1 cellular context compared by ENCODE assay signal in genomic region chr19:13103585-13103923, GRCh38.
TF ChIP-seq lines count a peak whose summit lies in the region.

No MANE protein-coding gene starts in this region.

TF ChIP-seq in SK-N-SH, 30 proteins besides CTCF, POLR2A, EP300 and RAD21 (continued from another document):
- TF ChIP-seq YY1 (IDR thresholded peaks at IDR 0.05; ENCODE audit: low read depth) (no peak), RCOR1 (IDR thresholded peaks at IDR 0.05; ENCODE audit: low read length) (no peak)
